ENCODE assay signal across 13 cellular contexts in genomic region chr9:114332474-114333040, GRCh38. TPM values are rescaled to one million over a fixed set of nuclear protein-coding genes. Genes with fewer than 3 reads are reported as not detected.
"Had no signal": no experiment of that assay in that cellular context is flagged by ENCODE, and none has a peak within 500 bp of the region (broad histone marks: within the 10 kb centered on the region; RNA-seq: fewer than 3 reads in every experiment).

No MANE protein-coding gene starts in this region.

RNA-seq across cellular contexts. Expression of gene ORM2, which starts 2.9 kb away (rescaled TPM):
- total RNA-seq: activated T-helper 2 cell treated with anti-CD3 and anti-CD28 coated beads, Interferon-gamma antibody, Interleukin-2, Interleukin-4, amounts not matched to agents 10 μg/mL and 5 μg/mL and 100 μg/mL, durations not matched to agents 14 hours and 24 hours and 36 hours; chondrocyte; endothelial cell of umbilical vein; esophagus muscularis mucosa; gastroesophageal sphincter; heart left ventricle; left ventricle myocardium superior; mononuclear cell; sciatic nerve; smooth muscle cell; tibial nerve; vagina had no signal
- polyA plus RNA-seq: endothelial cell of umbilical vein, SK-N-SH, smooth muscle cell had no signal

RNA-seq across cellular contexts. Expression of gene ORM1, which starts 9.7 kb away (rescaled TPM):
- total RNA-seq: activated T-helper 2 cell treated with anti-CD3 and anti-CD28 coated beads, Interferon-gamma antibody, Interleukin-2, Interleukin-4, amounts not matched to agents 10 μg/mL and 5 μg/mL and 100 μg/mL, durations not matched to agents 14 hours and 24 hours and 36 hours; chondrocyte; endothelial cell of umbilical vein; left ventricle myocardium superior; mononuclear cell; smooth muscle cell; tibial nerve; vagina had no signal
- polyA plus RNA-seq: endothelial cell of umbilical vein, SK-N-SH had no signal
